ENCODE assay signal across 8 cellular contexts in genomic region chr2:201157694-201158093, GRCh38. TPM values are rescaled to one million over a fixed set of nuclear protein-coding genes. Genes with fewer than 3 reads are reported as not detected.
A peak's percentile ranks its signal among the peaks of the same experiment; 100 is the strongest.
DNase-seq lines count a peak whose midpoint lies in the region; ATAC-seq and TF ChIP-seq lines count a peak whose summit lies in the region.

No MANE protein-coding gene starts in this region.

- H3K9me3 ChIP-seq in DOHH2 (ENCODE audit: control insufficient read depth, insufficient read depth, low read length) (no peaks in the 10 kb centered on the region), HCT116 (ENCODE audit: control insufficient read depth in 1 of 2, insufficient read depth in 1 of 2, low read depth in 1 of 2, low read length in 2 of 2) (no peaks in the 10 kb centered on the region), OCI-LY1 (ENCODE audit: low read length) (no peaks in the 10 kb centered on the region), sigmoid colon (no peaks in the 10 kb centered on the region)

- H4K20me1 ChIP-seq in DOHH2 (ENCODE audit: control insufficient read depth, insufficient read depth, low read depth, low read length): no peaks in the 10 kb centered on the region
- no peaks in the 10 kb centered on the region for H4K20me1 ChIP-seq in HCT116 (ENCODE audit: insufficient read depth)
- H4K20me1 ChIP-seq in OCI-LY1 (ENCODE audit: insufficient read depth, low read length): no peaks in the 10 kb centered on the region

- WGBS in sigmoid colon, 2 donors: 19 to 30% methylated on average over 4 of the region's 4 CpGs

- no peak for ATAC-seq in HCT116

- no peak for DNase-seq in HCT116 (ENCODE audit: low read depth, low spot score)
- peak; percentile 84 for DNase-seq in epithelial cell of prostate (ENCODE audit: low read depth, low spot score)
- no peak for DNase-seq in sigmoid colon
- DNase-seq in OCI-M1 (lab: John Stamatoyannopoulos, UW): no peak
- DNase-seq in head of caudate nucleus: no peak
- DNase-seq in NCI-H1417 (lab: John Stamatoyannopoulos, UW): no peak

- peak overlapping the region; percentile 90 for H3K4me2 ChIP-seq in DOHH2 (ENCODE audit: low read length)
- H3K4me2 ChIP-seq in HCT116 (ENCODE audit: low read length): peak overlapping the region; percentile 12; the same call in 1 of the 2 replicates
- peak overlapping the region; percentile 18; the same call in 1 of the 2 replicates for H3K4me2 ChIP-seq in OCI-LY1 (ENCODE audit: low read length)

- H3K27ac ChIP-seq in DOHH2 (ENCODE audit: low read depth, low read length) (peak overlapping the region; percentile 42), HCT116 (ENCODE audit: low read depth, low read length) (peak overlapping the region; percentile 0; the same call in 1 of the 2 replicates), OCI-LY1 (ENCODE audit: low read depth, low read length, poor library complexity, severe bottlenecking) (peak overlapping the region; percentile 79), epithelial cell of prostate (peak overlapping the region; percentile 100), sigmoid colon (peak overlapping the region; percentile 35 to 60 (median 38))

- H3K79me2 ChIP-seq in DOHH2 (ENCODE audit: control insufficient read depth, low read length) (no peaks in the 10 kb centered on the region), HCT116 (ENCODE audit: insufficient read depth, low read length) (no peaks in the 10 kb centered on the region; the same call in 1 of the 2 replicates), OCI-LY1 (ENCODE audit: insufficient read depth, low read length) (no peaks in the 10 kb centered on the region)

- intact Hi-C loops in HCT116 (cut with micrococcal nuclease): loop anchor here (1.0 to 10.0 kb wide), 5 partner anchors 87 to 256 kb away; partner anchors contain the start of genes HYCC2 and ORC2
- intact Hi-C loops in sigmoid colon (cut with DNase I): loop anchor here (5.0 kb wide), 2 partner anchors 40 to 85 kb away; partner anchors contain the start of genes CFLAR, HYCC2 and NDUFB3
- intact Hi-C loops in head of caudate nucleus (cut with DNase I): loop anchor here (5.0 to 10.0 kb wide), 3 partner anchors 40 to 255 kb away; partner anchors contain the start of genes CFLAR, HYCC2 and NDUFB3

- no peaks in the 10 kb centered on the region for H3K27me3 ChIP-seq in DOHH2 (ENCODE audit: control insufficient read depth, low read length)
- H3K27me3 ChIP-seq in HCT116 (ENCODE audit: insufficient read depth, low read length): no peaks in the 10 kb centered on the region
- H3K27me3 ChIP-seq in OCI-LY1 (ENCODE audit: insufficient read depth, low read length): no peaks in the 10 kb centered on the region
- no peaks in the 10 kb centered on the region for H3K27me3 ChIP-seq in sigmoid colon

- H3K4me3 ChIP-seq in DOHH2 (ENCODE audit: low read length) (peak overlapping the region; percentile 60), HCT116 (replicated peaks in 1 of 2; ENCODE audit: low read depth in 1 of 2, low read length in 2 of 2) (no peak overlapping the region), OCI-LY1 (ENCODE audit: low read depth, low read length, poor library complexity, severe bottlenecking) (no peak overlapping the region), sigmoid colon (no peak overlapping the region)

- H3K4me1 ChIP-seq in DOHH2 (ENCODE audit: control insufficient read depth, low read length) (peaks cover 31% of the 10 kb centered on the region), HCT116 (ENCODE audit: control insufficient read depth in 1 of 2, insufficient read depth in 2 of 2, low read length in 2 of 2) (peaks cover 0 to 26% of the 10 kb centered on the region in 2 experiments; a peak in 2 of 4 replicates), OCI-LY1 (ENCODE audit: insufficient read depth, low read length, severe bottlenecking) (peaks cover 30% of the 10 kb centered on the region), sigmoid colon (peaks cover 0 to 16% (median 10%) of the 10 kb centered on the region in 4 donors)

- no TSS peak for BruUV-seq in HCT116 (replicated peaks; lab: Mats Ljungman, UMichigan)

- POLR2A ChIA-PET in HCT116 (lab: Charles Lee): interaction anchor here (0.8 to 1.5 kb wide), 3 partner anchors 16 to 256 kb away, joined by 3 read pairs; no protein-coding TSS in a partner anchor

- no peak for TF ChIP-seq RAD21 in HCT116 (IDR thresholded peaks at IDR 0.05; ENCODE audit: low read depth)

- CTCF ChIA-PET in HCT116 (lab: Charles Lee): interaction anchor here (0.8 to 2.8 kb wide), 18 partner anchors 8 to 258 kb away, joined by 3 to 30 read pairs (median 5); partner anchors contain the start of gene CASP10

- peak overlapping the region; percentile 6; the same call in 1 of the 2 replicates for H3K9ac ChIP-seq in HCT116 (ENCODE audit: low read length)
- H3K9ac ChIP-seq in OCI-LY1 (ENCODE audit: low read length): no peak overlapping the region; the same call in 1 of the 2 replicates

- RAD21 ChIA-PET in HCT116 (lab: Charles Lee; ENCODE audit: low non-redundant PET in 1 of 2, low total read pairs in 2 of 2, uncharacterized antibody in 2 of 2, unreplicated experiment in 2 of 2): interaction anchor here (1.0 to 1.7 kb wide), 8 partner anchors 39 to 256 kb away, joined by 3 to 8 read pairs (median 5); partner anchors contain the start of gene CFLAR (in 2 of the 2)

- TF ChIP-seq POLR2A in HCT116 (IDR thresholded peaks at IDR 0.05; ENCODE audit: borderline replicate concordance, extremely low read depth, insufficient read depth, insufficient read length) (no peak), sigmoid colon (IDR thresholded peaks at IDR 0.05) (peak in 1 of 2 donors; percentile 1)

- no peaks in the 10 kb centered on the region for H3K9me2 ChIP-seq in DOHH2 (replicated peaks; ENCODE audit: control insufficient read depth, low read length)
- no peaks in the 10 kb centered on the region for H3K9me2 ChIP-seq in HCT116 (ENCODE audit: insufficient read depth)
- no peaks in the 10 kb centered on the region for H3K9me2 ChIP-seq in OCI-LY1 (ENCODE audit: low read depth, low read length)

- TF ChIP-seq EP300 in sigmoid colon (IDR thresholded peaks at IDR 0.05): no peak

- TF ChIP-seq CTCF in DOHH2 (IDR thresholded peaks at IDR 0.05; ENCODE audit: low read depth, low read length, poor library complexity, severe bottlenecking): no peak
- TF ChIP-seq CTCF in HCT116 (IDR thresholded peaks at IDR 0.05 in 2 of 3, conservative IDR thresholded peaks at IDR 0.05 in 1 of 3; ENCODE audit: borderline replicate concordance in 1 of 3, insufficient read depth in 1 of 3, low read depth in 2 of 3, low read length in 2 of 3): no peak
- TF ChIP-seq CTCF in OCI-LY1 (IDR thresholded peaks at IDR 0.05; ENCODE audit: low read length): no peak
- TF ChIP-seq CTCF in sigmoid colon (IDR thresholded peaks at IDR 0.05): no peak

- no peak overlapping the region for H2AFZ ChIP-seq in HCT116 (ENCODE audit: low read depth, low read length, poor library complexity, severe bottlenecking)
- H2AFZ ChIP-seq in OCI-LY1 (ENCODE audit: low read length): no peak overlapping the region

- H3F3A ChIP-seq in DOHH2 (ENCODE audit: control insufficient read depth, insufficient read depth) (no peaks in the 10 kb centered on the region), OCI-LY1 (ENCODE audit: insufficient read depth, low read length) (no peaks in the 10 kb centered on the region)

- peaks cover 2% of the 10 kb centered on the region; the same call in 1 of the 2 replicates for H3K36me3 ChIP-seq in DOHH2 (ENCODE audit: control insufficient read depth, low read length)
- peaks cover 0 to 19% of the 10 kb centered on the region in 2 experiments; a peak in 2 of 4 replicates for H3K36me3 ChIP-seq in HCT116 (ENCODE audit: control insufficient read depth in 1 of 2, insufficient read depth in 2 of 2, low read length in 2 of 2)
- peaks cover 60% of the 10 kb centered on the region for H3K36me3 ChIP-seq in OCI-LY1 (ENCODE audit: insufficient read depth, low read length)
- H3K36me3 ChIP-seq in sigmoid colon: peaks cover 17 to 95% (median 58%) of the 10 kb centered on the region in 4 donors

TF ChIP-seq in HCT116, 20 proteins besides CTCF, POLR2A, EP300 and RAD21:
- TF ChIP-seq, protein P1, sequence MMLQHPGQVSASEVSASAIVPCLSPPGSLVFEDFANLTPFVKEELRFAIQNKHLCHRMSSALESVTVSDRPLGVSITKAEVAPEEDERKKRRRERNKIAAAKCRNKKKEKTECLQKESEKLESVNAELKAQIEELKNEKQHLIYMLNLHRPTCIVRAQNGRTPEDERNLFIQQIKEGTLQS (IDR thresholded peaks at IDR 0.05): no peak
- TF ChIP-seq EGR1 (IDR thresholded peaks at IDR 0.05; ENCODE audit: low read depth) (no peak), EZH2phosphoT487 (IDR thresholded peaks at IDR 0.05; ENCODE audit: borderline replicate concordance) (no peak), MAX (IDR thresholded peaks at IDR 0.05) (no peak), JUND (IDR thresholded peaks at IDR 0.05) (no peak)
- TF ChIP-seq, protein P2, sequence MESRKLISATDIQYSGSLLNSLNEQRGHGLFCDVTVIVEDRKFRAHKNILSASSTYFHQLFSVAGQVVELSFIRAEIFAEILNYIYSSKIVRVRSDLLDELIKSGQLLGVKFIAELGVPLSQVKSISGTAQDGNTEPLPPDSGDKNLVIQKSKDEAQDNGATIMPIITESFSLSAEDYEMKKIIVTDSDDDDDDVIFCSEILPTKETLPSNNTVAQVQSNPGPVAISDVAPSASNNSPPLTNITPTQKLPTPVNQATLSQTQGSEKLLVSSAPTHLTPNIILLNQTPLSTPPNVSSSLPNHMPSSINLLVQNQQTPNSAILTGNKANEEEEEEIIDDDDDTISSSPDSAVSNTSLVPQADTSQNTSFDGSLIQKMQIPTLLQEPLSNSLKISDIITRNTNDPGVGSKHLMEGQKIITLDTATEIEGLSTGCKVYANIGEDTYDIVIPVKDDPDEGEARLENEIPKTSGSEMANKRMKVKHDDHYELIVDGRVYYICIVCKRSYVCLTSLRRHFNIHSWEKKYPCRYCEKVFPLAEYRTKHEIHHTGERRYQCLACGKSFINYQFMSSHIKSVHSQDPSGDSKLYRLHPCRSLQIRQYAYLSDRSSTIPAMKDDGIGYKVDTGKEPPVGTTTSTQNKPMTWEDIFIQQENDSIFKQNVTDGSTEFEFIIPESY (IDR thresholded peaks at IDR 0.05; ENCODE audit: extremely low read depth, insufficient replicate concordance, low read length): no peak

RNA-seq across cellular contexts. Expression of gene CASP10, which starts 25.2 kb away (rescaled TPM):
- total RNA-seq in HCT116 (2021; ENCODE audit: unreplicated experiment) (2.6 TPM), sigmoid colon (10 to 100 TPM in 1 of 4 donors, 1 to 10 TPM in 3; 3.9 to 18.3 (median 5.0) TPM)
- polyA plus RNA-seq in HCT116 (2012): 1.8 and 2.3 TPM in 2 replicates
- polyA plus RNA-seq in sigmoid colon: 10 to 100 TPM; 11.4 to 26.9 (median 18.0) TPM

RNA-seq across cellular contexts. Expression of gene CFLAR, which starts 41.7 kb away (rescaled TPM):
- total RNA-seq in HCT116 (2021; ENCODE audit: unreplicated experiment) (35.6 TPM), sigmoid colon (100 to 1,000 TPM; 113 to 243 (median 195) TPM)
- polyA plus RNA-seq in HCT116 (2012): 19.8 and 21.2 TPM in 2 replicates
- 10 to 100 TPM; 32.4 to 92.6 (median 36.8) TPM for polyA plus RNA-seq in sigmoid colon

Comparison
In these comparisons a context has a peak if more than half of its experiments do, and no peak if none do; other contexts are left out.
1. H3K27ac ChIP-seq: peak in every context shown above with its lines; median percentile 100 in epithelial cell of prostate; 79 in OCI-LY1; 42 in DOHH2; 38 in sigmoid colon; 0 in HCT116.
2. H3K4me2 ChIP-seq: peak in every context shown above with its lines; median percentile 90 in DOHH2; 18 in OCI-LY1; 12 in HCT116.